Comparison of ENCODE assay signal across 1 cellular context in the genomic region with DNA sequence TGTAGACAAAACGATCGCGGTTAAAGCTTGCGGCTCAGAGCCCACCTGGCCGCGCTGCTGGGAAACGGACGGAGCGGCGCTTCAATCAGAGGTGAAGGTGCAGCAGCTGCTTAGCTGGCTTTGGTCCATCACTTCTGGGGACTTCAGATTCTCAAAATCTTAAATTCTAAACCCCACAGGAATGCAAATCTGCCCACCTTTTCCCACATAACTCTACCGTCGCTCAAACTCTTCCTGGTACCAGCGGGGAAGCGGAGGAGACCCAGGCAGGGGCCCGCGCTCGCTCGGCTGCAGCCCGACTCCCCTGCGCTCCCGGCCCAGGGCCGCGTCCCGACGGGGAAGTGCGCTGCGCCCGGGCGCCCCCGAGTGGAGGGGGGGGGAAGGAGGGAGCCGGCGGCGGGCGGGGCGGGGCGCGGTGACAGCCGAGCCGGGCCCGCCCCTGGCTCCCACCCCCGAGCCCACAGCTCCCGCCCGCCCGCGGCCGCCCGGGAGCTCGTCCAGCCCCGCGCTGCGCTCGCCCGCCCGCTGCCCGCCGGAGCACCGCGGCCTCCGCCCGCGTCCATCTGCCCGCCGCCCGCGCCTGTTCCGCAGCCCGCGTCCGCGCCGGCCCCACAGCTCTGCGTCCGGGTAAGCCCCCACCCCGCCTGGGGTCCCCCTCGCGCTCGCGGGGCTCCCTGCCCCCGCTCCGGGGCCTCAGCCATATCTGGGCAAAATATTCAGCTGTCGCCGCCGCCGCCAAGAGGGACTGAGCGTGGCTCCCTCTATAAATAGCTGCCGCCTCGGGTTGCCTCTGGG.
A peak's percentile ranks its signal among the peaks of the same experiment; 100 is the strongest.
TF ChIP-seq lines count a peak whose summit lies in the region.

TSS of gene TMOD1 (plus strand) at position 490 of the 795 bp plus-strand sequence. CDS start 22,523 bp downstream, outside the sequence.

TF ChIP-seq in HEK293, 187 proteins besides CTCF, POLR2A, EP300 and RAD21 (continued from another document and continues in another):
- no peak for TF ChIP-seq REPIN1 (tag by site-specific recombination; IDR thresholded peaks at IDR 0.05; ENCODE audit: low read depth)
- TF ChIP-seq, protein P1, sequence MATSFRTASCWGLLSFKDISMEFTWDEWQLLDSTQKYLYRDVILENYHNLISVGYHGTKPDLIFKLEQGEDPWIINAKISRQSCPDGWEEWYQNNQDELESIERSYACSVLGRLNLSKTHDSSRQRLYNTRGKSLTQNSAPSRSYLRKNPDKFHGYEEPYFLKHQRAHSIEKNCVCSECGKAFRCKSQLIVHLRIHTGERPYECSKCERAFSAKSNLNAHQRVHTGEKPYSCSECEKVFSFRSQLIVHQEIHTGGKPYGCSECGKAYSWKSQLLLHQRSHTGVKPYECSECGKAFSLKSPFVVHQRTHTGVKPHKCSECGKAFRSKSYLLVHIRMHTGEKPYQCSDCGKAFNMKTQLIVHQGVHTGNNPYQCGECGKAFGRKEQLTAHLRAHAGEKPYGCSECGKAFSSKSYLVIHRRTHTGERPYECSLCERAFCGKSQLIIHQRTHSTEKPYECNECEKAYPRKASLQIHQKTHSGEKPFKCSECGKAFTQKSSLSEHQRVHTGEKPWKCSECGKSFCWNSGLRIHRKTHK (tag by site-specific recombination; IDR thresholded peaks at IDR 0.05) = no peak
- no peak for TF ChIP-seq BCL11B (tag by site-specific recombination; IDR thresholded peaks at IDR 0.05; ENCODE audit: low read depth)
- TF ChIP-seq SP2 (tag by site-specific recombination; IDR thresholded peaks at IDR 0.05) = no peak
- no peak for TF ChIP-seq ZNF639 (tag by site-specific recombination; IDR thresholded peaks at IDR 0.05)
- no peak for TF ChIP-seq ZNF112 (tag by site-specific recombination; IDR thresholded peaks at IDR 0.05)
- TF ChIP-seq ZBTB26 (tag by site-specific recombination; optimal IDR thresholded peaks at IDR 0.05) = peak; percentile 62
- no peak for TF ChIP-seq PRDM2 (tag by site-specific recombination; IDR thresholded peaks at IDR 0.05; ENCODE audit: borderline replicate concordance)
- TF ChIP-seq ZNF654 (tag by site-specific recombination; IDR thresholded peaks at IDR 0.05; ENCODE audit: low read depth) = no peak
- TF ChIP-seq, protein P2, sequence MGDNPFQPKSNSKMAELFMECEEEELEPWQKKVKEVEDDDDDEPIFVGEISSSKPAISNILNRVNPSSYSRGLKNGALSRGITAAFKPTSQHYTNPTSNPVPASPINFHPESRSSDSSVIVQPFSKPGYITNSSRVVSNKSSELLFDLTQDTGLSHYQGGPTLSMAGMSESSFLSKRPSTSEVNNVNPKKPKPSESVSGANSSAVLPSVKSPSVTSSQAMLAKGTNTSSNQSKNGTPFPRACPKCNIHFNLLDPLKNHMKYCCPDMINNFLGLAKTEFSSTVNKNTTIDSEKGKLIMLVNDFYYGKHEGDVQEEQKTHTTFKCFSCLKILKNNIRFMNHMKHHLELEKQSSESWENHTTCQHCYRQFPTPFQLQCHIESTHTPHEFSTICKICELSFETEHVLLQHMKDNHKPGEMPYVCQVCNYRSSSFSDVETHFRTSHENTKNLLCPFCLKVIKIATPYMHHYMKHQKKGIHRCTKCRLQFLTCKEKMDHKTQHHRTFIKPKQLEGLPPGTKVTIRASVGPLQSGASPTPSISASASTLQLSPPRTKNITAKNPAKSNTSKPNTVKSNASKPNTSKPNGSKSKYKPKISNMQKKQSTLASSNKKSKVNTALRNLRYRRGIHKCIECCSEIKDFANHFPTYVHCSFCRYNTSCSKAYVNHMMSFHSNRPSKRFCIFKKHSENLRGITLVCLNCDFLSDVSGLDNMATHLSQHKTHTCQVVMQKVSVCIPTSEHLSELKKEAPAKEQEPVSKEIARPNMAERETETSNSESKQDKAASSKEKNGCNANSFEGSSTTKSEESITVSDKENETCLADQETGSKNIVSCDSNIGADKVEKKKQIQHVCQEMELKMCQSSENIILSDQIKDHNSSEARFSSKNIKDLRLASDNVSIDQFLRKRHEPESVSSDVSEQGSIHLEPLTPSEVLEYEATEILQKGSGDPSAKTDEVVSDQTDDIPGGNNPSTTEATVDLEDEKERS (tag by site-specific recombination; IDR thresholded peaks at IDR 0.05) = no peak
- no peak for TF ChIP-seq ZNF791 (tag by site-specific recombination; IDR thresholded peaks at IDR 0.05)
- TF ChIP-seq ZBTB49 (tag by site-specific recombination; IDR thresholded peaks at IDR 0.05; ENCODE audit: low read depth) = no peak
- TF ChIP-seq ZNF274 (IDR thresholded peaks at IDR 0.05; ENCODE audit: low read length) = no peak
- no peak for TF ChIP-seq ZNF274 (tag by site-specific recombination; IDR thresholded peaks at IDR 0.05; ENCODE audit: borderline replicate concordance)
- no peak for TF ChIP-seq OVOL3 (tag by site-specific recombination; IDR thresholded peaks at IDR 0.05)
- no peak for TF ChIP-seq ZNF580 (tag by site-specific recombination; IDR thresholded peaks at IDR 0.05)
- no peak for TF ChIP-seq ZNF37A (tag by site-specific recombination; IDR thresholded peaks at IDR 0.05)
- TF ChIP-seq PRDM10 (tag by site-specific recombination; IDR thresholded peaks at IDR 0.05) = peak; percentile 95
- TF ChIP-seq MYNN (tag by site-specific recombination; IDR thresholded peaks at IDR 0.05; ENCODE audit: borderline replicate concordance) = no peak
- no peak for TF ChIP-seq ATF2 (tag by site-specific recombination; IDR thresholded peaks at IDR 0.05; ENCODE audit: low read depth)
- peak; percentile 32; the same call in 1 of the 2 replicates for TF ChIP-seq ZSCAN30 (tag by site-specific recombination; IDR thresholded peaks at IDR 0.05)
- TF ChIP-seq ZFP41 (tag by site-specific recombination; IDR thresholded peaks at IDR 0.05; ENCODE audit: borderline replicate concordance) = no peak
- no peak for TF ChIP-seq ZNF561 (tag by site-specific recombination; IDR thresholded peaks at IDR 0.05; ENCODE audit: borderline replicate concordance)
- 0 out of 2 replicates have a peak, but pooled peaks have one; percentile 17 for TF ChIP-seq BCL11A (tag by site-specific recombination; IDR thresholded peaks at IDR 0.05; ENCODE audit: low read depth)
- TF ChIP-seq KLF16 (tag by site-specific recombination; IDR thresholded peaks at IDR 0.05) = no peak
- 0 out of 2 replicates have a peak, but pooled peaks have one; percentile 13 for TF ChIP-seq ZBTB8A (tag by site-specific recombination; IDR thresholded peaks at IDR 0.05)
- no peak for TF ChIP-seq ZNF660 (tag by site-specific recombination; IDR thresholded peaks at IDR 0.05)
- TF ChIP-seq HOXA7 (CRISPR knock-in tag; IDR thresholded peaks at IDR 0.05; ENCODE audit: borderline replicate concordance) = no peak
- peak; percentile 76 for TF ChIP-seq ZNF10 (tag by site-specific recombination; IDR thresholded peaks at IDR 0.05)
